In genomic region chrX:110795645-110796510, GRCh38 we compare ENCODE assay signal across 1 cellular context.
TF ChIP-seq lines count a peak whose summit lies in the region.

Gene CHRDL1, minus strand, starts transcription at chrX:110795817. Its CDS starts 3,636 bp downstream, at chrX:110792181.

TF ChIP-seq in HepG2, 621 proteins besides CTCF, POLR2A, EP300 and RAD21:
- TF ChIP-seq ZFP91 (CRISPR knock-in tag; IDR thresholded peaks at IDR 0.05; ENCODE audit: borderline replicate concordance) = peak; percentile 71; the same call in 1 of the 2 replicates
- TF ChIP-seq ARID3A (IDR thresholded peaks at IDR 0.05; ENCODE audit: low read depth, low read length) = no peak
- TF ChIP-seq ZNF33B (CRISPR knock-in tag; IDR thresholded peaks at IDR 0.05) = no peak
- TF ChIP-seq ZNF337 (CRISPR knock-in tag; IDR thresholded peaks at IDR 0.05; ENCODE audit: borderline replicate concordance, low read depth) = no peak
- TF ChIP-seq ZKSCAN5 (CRISPR knock-in tag; IDR thresholded peaks at IDR 0.05) = no peak
- no peak for TF ChIP-seq FOXK2 (IDR thresholded peaks at IDR 0.05)
- TF ChIP-seq MED8 (CRISPR knock-in tag; IDR thresholded peaks at IDR 0.05; ENCODE audit: insufficient replicate concordance) = no peak
